Comparison of ENCODE assay signal across 1 cellular context in genomic region chr16:68186877-68187276, GRCh38.
A peak's percentile ranks its signal among the peaks of the same experiment; 100 is the strongest.
TF ChIP-seq lines count a peak whose summit lies in the region.

No MANE protein-coding gene starts in this region.

TF ChIP-seq in K562, 482 proteins besides CTCF, POLR2A, EP300 and RAD21:
- TF ChIP-seq ETS2 (tag; IDR thresholded peaks at IDR 0.05; ENCODE audit: borderline replicate concordance, poor library complexity, severe bottlenecking) (no peak), IRF9 (tag; IDR thresholded peaks at IDR 0.05) (no peak), PATZ1 (CRISPR knock-in tag; IDR thresholded peaks at IDR 0.05; ENCODE audit: borderline replicate concordance) (no peak), ZBTB33 (CRISPR knock-in tag; IDR thresholded peaks at IDR 0.05) (no peak), ZNF274 (IDR thresholded peaks at IDR 0.05; ENCODE audit: borderline replicate concordance, low read depth, low read length) (no peak), SRSF7 (optimal IDR thresholded peaks at IDR 0.05; ENCODE audit: low read depth, low read length) (no peak), BRD9 (IDR thresholded peaks at IDR 0.05; ENCODE audit: low read depth, partially characterized antibody) (no peak), LEF1 (IDR thresholded peaks at IDR 0.05) (no peak), MTA1 (IDR thresholded peaks at IDR 0.05; ENCODE audit: borderline replicate concordance) (no peak), SMAD4 (CRISPR knock-in tag; conservative IDR thresholded peaks at IDR 0.05) (no peak), RBM22 (IDR thresholded peaks at IDR 0.05; ENCODE audit: low read depth, low read length, poor library complexity, severe bottlenecking) (peak; percentile 86), STAG1 (CRISPR knock-in tag; IDR thresholded peaks at IDR 0.05; ENCODE audit: borderline replicate concordance) (0 out of 2 replicates have a peak, but pooled peaks have one; percentile 10), CREB3L1 (IDR thresholded peaks at IDR 0.05; ENCODE audit: borderline replicate concordance, low read depth) (no peak), ZNF24 (IDR thresholded peaks at IDR 0.05) (no peak), ZNF23 (CRISPR knock-in tag; IDR thresholded peaks at IDR 0.05) (no peak), ZNF766 (CRISPR knock-in tag; conservative IDR thresholded peaks at IDR 0.05) (no peak), RBM39 (optimal IDR thresholded peaks at IDR 0.05; ENCODE audit: low read depth, low read length) (no peak), E2F8 (IDR thresholded peaks at IDR 0.05; ENCODE audit: low read depth, partially characterized antibody) (no peak), FOXK1 (CRISPR knock-in tag; IDR thresholded peaks at IDR 0.05; ENCODE audit: borderline replicate concordance) (no peak), POLR2G (IDR thresholded peaks at IDR 0.05; ENCODE audit: low read depth, low read length) (peak; percentile 55), ZNF589 (CRISPR knock-in tag; IDR thresholded peaks at IDR 0.05; ENCODE audit: low read depth) (no peak), NCOA4 (IDR thresholded peaks at IDR 0.05; ENCODE audit: partially characterized antibody) (no peak), ZNF780A (CRISPR knock-in tag; IDR thresholded peaks at IDR 0.05) (no peak), ZNF324 (CRISPR knock-in tag; IDR thresholded peaks at IDR 0.05) (no peak)
